In the genomic region with DNA sequence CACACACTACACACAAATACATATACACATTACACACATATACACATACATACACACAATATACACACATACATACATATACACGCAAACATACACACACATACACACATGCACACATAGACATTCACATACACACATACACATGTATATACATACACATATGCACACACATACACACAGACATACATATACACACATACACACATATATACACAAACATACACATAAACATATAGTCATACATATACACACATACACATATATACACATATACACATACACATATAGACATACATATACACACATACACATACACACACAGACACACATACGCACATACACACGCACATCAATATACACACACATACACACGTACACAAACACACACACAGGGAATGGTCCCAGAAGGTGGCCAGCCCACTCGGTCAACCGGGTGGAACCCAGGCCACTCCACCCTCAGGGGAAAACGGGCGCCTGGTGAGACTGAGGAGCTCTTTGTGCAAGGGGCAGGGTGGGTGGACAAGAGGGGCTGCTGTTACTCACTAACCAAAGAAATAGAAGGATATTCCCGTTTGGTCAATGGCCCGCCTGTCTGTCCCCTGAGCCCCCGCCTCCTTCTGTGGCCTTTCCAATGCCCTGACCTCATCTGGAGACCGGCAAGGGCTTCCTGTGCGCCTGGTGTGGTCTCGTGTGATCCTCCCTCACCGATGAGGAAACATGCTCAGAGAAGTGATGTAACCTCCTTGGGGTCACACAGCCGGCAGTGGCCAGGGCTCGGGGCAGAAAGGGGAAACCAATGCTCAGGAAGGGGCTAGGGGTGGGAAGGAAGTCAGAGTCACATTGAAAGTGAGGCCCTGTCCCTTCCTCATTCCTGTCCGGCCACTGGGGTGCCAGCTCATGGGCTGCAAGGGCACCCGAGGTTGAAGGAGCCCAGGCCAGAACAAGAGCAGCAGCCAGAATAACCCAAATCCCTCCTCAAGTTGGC, we compare ENCODE assay signal across 12 cellular contexts. TPM values are rescaled to one million over a fixed set of nuclear protein-coding genes. Genes with fewer than 3 reads are reported as not detected.
DNase-seq lines count a peak whose midpoint lies in the region; ATAC-seq and TF ChIP-seq lines count a peak whose summit lies in the region.
"Had no signal": no experiment of that assay in that cellular context is flagged by ENCODE, and none has a peak within 500 bp of the region (broad histone marks: within the 10 kb centered on the region; RNA-seq: fewer than 3 reads in every experiment).

No MANE protein-coding gene starts in this region.

- H3K36me3 ChIP-seq in neutrophil (no peaks in the 10 kb centered on the region), hepatocyte (replicated peaks; ENCODE audit: insufficient read depth, low read depth) (no peaks in the 10 kb centered on the region)

- intact Hi-C loops in CD14-positive monocyte (cut with micrococcal nuclease): loop anchor here in 1 of 2 donors (2.0 kb wide), 1 partner anchor 19 kb away; no protein-coding TSS in a partner anchor
- intact Hi-C loops in Right ventricle myocardium inferior (cut with DNase I): no loop called here
- intact Hi-C loops in activated CD4-positive, alpha-beta T cell treated with anti-CD3 and anti-CD28 coated beads for 36 hours (cut with DNase I, micrococcal nuclease): no loop called here

- no peak overlapping the region for H2AFZ ChIP-seq in hepatocyte

- peak overlapping the region; percentile 52 to 59 for H3K4me3 ChIP-seq in neutrophil (ENCODE audit: low read depth in 1 of 2, low read length in 1 of 2)
- no peak overlapping the region for H3K4me3 ChIP-seq in hepatocyte

- peaks cover 11% of the 10 kb centered on the region for H3K27me3 ChIP-seq in neutrophil
- no peaks in the 10 kb centered on the region for H3K27me3 ChIP-seq in hepatocyte

- H3K4me1 ChIP-seq in neutrophil (ENCODE audit: control insufficient read depth in 1 of 2, insufficient read depth in 1 of 2, low read depth in 1 of 2, low read length in 1 of 2) (peaks cover 43 to 52% of the 10 kb centered on the region in 2 experiments), hepatocyte (ENCODE audit: insufficient read depth) (peaks cover 7% of the 10 kb centered on the region)

- H3K79me2 ChIP-seq in hepatocyte: no peaks in the 10 kb centered on the region

- WGBS in hepatocyte (ENCODE audit: low lambda C conversion rate, missing lambda C conversion rate): 81% methylated on average over 19 of the region's 19 CpGs

- DNase-seq in CD14-positive monocyte (ENCODE audit: low spot score): peak; percentile 98
- DNase-seq in RPMI7951 (ENCODE audit: low read depth): peak; percentile 49
- peak; percentile 90 for DNase-seq in Right ventricle myocardium inferior (ENCODE audit: missing footprints)
- DNase-seq in hepatocyte (ENCODE audit: low spot score): no peak
- DNase-seq in NCI-H2171 (lab: John Stamatoyannopoulos, UW): no peak
- no peak for DNase-seq in activated CD4-positive, alpha-beta T cell treated with anti-CD3 and anti-CD28 coated beads for 36 hours
- DNase-seq: activated T-cell treated with anti-CD3 and anti-CD28 coated beads, Interleukin-2, amount 50 U/mL, for 1 hour; NCI-H446 treated with DMSO at 0.1 percent for 48 hours had no signal

- ATAC-seq in Right ventricle myocardium inferior (peak; percentile 82), HG03025 (IDR thresholded peaks at IDR 0.05; ENCODE audit: low FRiP score, unreplicated experiment) (no peak)
- ATAC-seq in activated CD4-positive, alpha-beta T cell treated with anti-CD3 and anti-CD28 coated beads for 36 hours: no peak
- ATAC-seq: naive thymus-derived CD8-positive, alpha-beta T cell had no signal

- H3K4me1 Mint-ChIP-seq in CD14-positive monocyte: peaks cover 75% of the 10 kb centered on the region
- H3K4me1 Mint-ChIP-seq in activated CD4-positive, alpha-beta T cell treated with anti-CD3 and anti-CD28 coated beads for 36 hours: no peaks in the 10 kb centered on the region

- no peaks in the 10 kb centered on the region for H4K20me1 ChIP-seq in hepatocyte (ENCODE audit: insufficient read depth, poor library complexity, severe bottlenecking)

- CTCF ChIA-PET in activated CD4-positive, alpha-beta T cell treated with anti-CD3 and anti-CD28 coated beads for 36 hours (lab: Charles Lee): interaction anchor here (0.6 to 2.0 kb wide), 3 partner anchors 18 to 46 kb away, joined by 3 to 14 read pairs (median 4); no protein-coding TSS in a partner anchor

- no peaks in the 10 kb centered on the region for H3K9me2 ChIP-seq in hepatocyte (replicated peaks; ENCODE audit: insufficient read depth)

- peak overlapping the region; percentile 98 to 99 (median 99) for H3K27ac Mint-ChIP-seq in CD14-positive monocyte
- no peak overlapping the region for H3K27ac Mint-ChIP-seq in activated CD4-positive, alpha-beta T cell treated with anti-CD3 and anti-CD28 coated beads for 36 hours

- H3K4me3 Mint-ChIP-seq in CD14-positive monocyte: peak overlapping the region; percentile 60 to 82
- no peak overlapping the region for H3K4me3 Mint-ChIP-seq in activated CD4-positive, alpha-beta T cell treated with anti-CD3 and anti-CD28 coated beads for 36 hours
- H3K4me3 Mint-ChIP-seq: naive thymus-derived CD8-positive, alpha-beta T cell had no signal

- no peak overlapping the region for H3K4me2 ChIP-seq in hepatocyte

- peaks cover 13 to 14% of the 10 kb centered on the region in 2 donors for H3K36me3 Mint-ChIP-seq in CD14-positive monocyte
- no peaks in the 10 kb centered on the region for H3K36me3 Mint-ChIP-seq in activated CD4-positive, alpha-beta T cell treated with anti-CD3 and anti-CD28 coated beads for 36 hours (ENCODE audit: low read depth)
- H3K36me3 Mint-ChIP-seq: naive thymus-derived CD8-positive, alpha-beta T cell had no signal

- peaks cover 8 to 16% (median 13%) of the 10 kb centered on the region in 3 donors for H3K27me3 Mint-ChIP-seq in CD14-positive monocyte (ENCODE audit: low read depth in 3 of 3)
- peaks cover 12% of the 10 kb centered on the region for H3K27me3 Mint-ChIP-seq in activated CD4-positive, alpha-beta T cell treated with anti-CD3 and anti-CD28 coated beads for 36 hours

- H3K9me3 ChIP-seq in neutrophil: no peaks in the 10 kb centered on the region
- H3K9me3 ChIP-seq in hepatocyte (ENCODE audit: low read depth): no peaks in the 10 kb centered on the region

- TF ChIP-seq CTCF in CD14-positive monocyte (IDR thresholded peaks at IDR 0.05) (no peak), neutrophil (IDR thresholded peaks at IDR 0.05) (peak; percentile 80), hepatocyte (IDR thresholded peaks at IDR 0.05; ENCODE audit: poor library complexity) (no peak)

- peak overlapping the region; percentile 94 for H3K27ac ChIP-seq in neutrophil
- no peak overlapping the region for H3K27ac ChIP-seq in hepatocyte

- POLR2A ChIA-PET in activated CD4-positive, alpha-beta T cell treated with anti-CD3 and anti-CD28 coated beads for 36 hours (lab: Charles Lee): no interaction called here

- H3K9me3 Mint-ChIP-seq in CD14-positive monocyte: peaks cover 0 to 3% (median 0%) of the 10 kb centered on the region in 7 donors
- no peaks in the 10 kb centered on the region for H3K9me3 Mint-ChIP-seq in activated CD4-positive, alpha-beta T cell treated with anti-CD3 and anti-CD28 coated beads for 36 hours (ENCODE audit: low read depth)
- H3K9me3 Mint-ChIP-seq: naive thymus-derived CD8-positive, alpha-beta T cell had no signal

RNA-seq across cellular contexts. Expression of a gene that starts 5.3 kb away (rescaled TPM):
- 1 to 10 TPM in 1 of 2 donors, under 1 TPM in 1; 0.64 to 2.0 TPM for polyA plus RNA-seq in CD14-positive monocyte
- 0.68 and 0.96 TPM in 2 replicates for total RNA-seq in RPMI7951 (2014; rRNA removed; shearing (Covaris generic))
- total RNA-seq in Right ventricle myocardium inferior: 0.32 TPM
- 0.88 and 2.3 TPM in 2 replicates for total RNA-seq in hepatocyte
- 2.7 and 4.7 TPM in 2 replicates for polyA plus RNA-seq in hepatocyte
- not detected for total RNA-seq in activated CD4-positive, alpha-beta T cell treated with anti-CD3 and anti-CD28 coated beads for 36 hours
- total RNA-seq: naive thymus-derived CD8-positive, alpha-beta T cell; T-helper 1 cell treated with Interleukin-12 subunit alpha and Interleukin-12 subunit beta and Interleukin-4 antibody, amounts not matched to agents 30 ng/mL and 1 ng/mL, for 36 hours had no signal
- polyA plus RNA-seq: naive thymus-derived CD8-positive, alpha-beta T cell had no signal

RNA-seq across cellular contexts. Expression of a gene that starts 52.5 kb away (rescaled TPM):
- polyA plus RNA-seq in CD14-positive monocyte (10 to 100 TPM; 46.2 to 65.9 TPM), hepatocyte (25.3 and 33.4 TPM in 2 replicates)
- total RNA-seq in RPMI7951 (2014; rRNA removed; shearing (Covaris generic)): 35.7 and 36.8 TPM in 2 replicates
- total RNA-seq in Right ventricle myocardium inferior (23.3 TPM), hepatocyte (24.9 and 28.4 TPM in 2 replicates)
- 10 to 100 TPM; 24.2 to 26.9 TPM for total RNA-seq in activated CD4-positive, alpha-beta T cell treated with anti-CD3 and anti-CD28 coated beads for 36 hours

Comparison
In these comparisons a context has a peak if more than half of its experiments do, and no peak if none do; other contexts are left out.
1. DNase-seq: peak in CD14-positive monocyte (single experiment), RPMI7951 (single experiment) and Right ventricle myocardium inferior (single experiment); none in hepatocyte (single experiment), NCI-H2171 (single experiment) and activated CD4-positive, alpha-beta T cell treated with anti-CD3 and anti-CD28 coated beads for 36 hours (single experiment).